18 cellular contexts compared by ENCODE assay signal in the genomic region with DNA sequence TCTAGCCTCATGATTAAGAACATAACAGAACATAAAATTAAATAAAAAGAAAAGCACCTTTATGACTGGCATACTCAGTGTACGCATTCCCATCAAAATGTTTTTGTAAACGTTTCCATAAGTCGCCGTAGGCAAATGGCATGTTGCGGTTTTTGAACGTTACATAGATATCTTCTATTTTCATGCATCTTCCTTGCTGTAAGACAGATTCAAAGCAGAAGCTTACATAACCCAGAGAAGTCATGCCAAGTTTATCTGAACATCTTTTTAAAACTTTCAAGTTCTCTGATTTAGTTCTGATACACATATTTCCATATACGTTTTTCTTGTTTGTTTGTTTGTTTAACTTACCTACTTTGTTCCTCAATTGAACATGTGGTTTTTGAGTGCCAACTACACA.
DNase-seq lines count a peak whose midpoint lies in the region; ATAC-seq and TF ChIP-seq lines count a peak whose summit lies in the region.
"Had no signal": no experiment of that assay in that cellular context is flagged by ENCODE, and none has a peak within 500 bp of the region (broad histone marks: within the 10 kb centered on the region; RNA-seq: fewer than 3 reads in every experiment).

No MANE protein-coding gene starts in this region.

- no peaks in the 10 kb centered on the region for H3K9me3 Mint-ChIP-seq in nephron
- H3K9me3 Mint-ChIP-seq: CD4-positive, alpha-beta T cell; CD8-positive, alpha-beta T cell had no signal

- H3K4ac ChIP-seq in trophoblast cell (ENCODE audit: low read depth, low read length): no peak overlapping the region

- peak; percentile 59 for DNase-seq in inferior parietal cortex (ENCODE audit: extremely low spot score)
- DNase-seq in trophoblast cell: no peak
- DNase-seq in T-helper 17 cell: no peak
- DNase-seq in SW480 (ENCODE audit: low spot score): no peak
- DNase-seq: 8988T; AML-193; Caco-2; Calu3; CD4-positive, alpha-beta T cell; CD8-positive, alpha-beta T cell; DMS79 treated with DMSO at 0.1 percent for 48 hours; GF-D8 had no signal

- H3K79me2 ChIP-seq in trophoblast cell (ENCODE audit: control insufficient read depth, insufficient read depth, low read length, poor library complexity): no peaks in the 10 kb centered on the region

- H3K4me1 ChIP-seq in trophoblast cell (ENCODE audit: control insufficient read depth in 1 of 2, insufficient read depth in 2 of 2, low read length in 2 of 2): peaks cover 0 to 2% of the 10 kb centered on the region in 2 experiments
- H3K4me1 ChIP-seq: BLaER1 treated with 17β-estradiol and CSF1 and Interleukin-3, amounts not matched to agents 10 nM and 100 nM; Caco-2 had no signal

- H3K27me3 Mint-ChIP-seq in nephron (ENCODE audit: low read depth) (no peaks in the 10 kb centered on the region), T-helper 17 cell (no peaks in the 10 kb centered on the region)
- H3K27me3 Mint-ChIP-seq: B cell had no signal

- H3K18ac ChIP-seq in trophoblast cell (ENCODE audit: low read length): no peak overlapping the region

- H2BK120ac ChIP-seq in trophoblast cell (ENCODE audit: insufficient read depth, low read length, poor library complexity): no peak overlapping the region

- WGBS in trophoblast cell (ENCODE audit: extremely low coverage, insufficient coverage, insufficient read length): no CpG with 5 or more reads among the region's 7 CpGs

- H3K4me3 Mint-ChIP-seq in nephron (no peak overlapping the region), T-helper 17 cell (no peak overlapping the region)
- H3K4me3 Mint-ChIP-seq: B cell; CD4-positive, alpha-beta T cell; CD8-positive, alpha-beta T cell had no signal

- H4K8ac ChIP-seq in trophoblast cell (ENCODE audit: low read depth, low read length): no peak overlapping the region

- no peaks in the 10 kb centered on the region for H3K36me3 ChIP-seq in trophoblast cell (ENCODE audit: control insufficient read depth in 1 of 2, insufficient read depth in 2 of 2, low read length in 2 of 2)
- H3K36me3 ChIP-seq: BLaER1 treated with 17β-estradiol and CSF1 and Interleukin-3, amounts not matched to agents 10 nM and 100 nM had no signal

- no peaks in the 10 kb centered on the region for H3K27me3 ChIP-seq in trophoblast cell (ENCODE audit: insufficient read depth, low read length)
- H3K27me3 ChIP-seq: BLaER1 treated with 17β-estradiol and CSF1 and Interleukin-3, amounts not matched to agents 10 nM and 100 nM had no signal

- H3K27ac ChIP-seq in trophoblast cell (ENCODE audit: low read depth, low read length): no peak overlapping the region
- H3K27ac ChIP-seq: BLaER1 treated with 17β-estradiol and CSF1 and Interleukin-3, amounts not matched to agents 10 nM and 100 nM; C4-2B had no signal

- H3K4me1 Mint-ChIP-seq in nephron (no peaks in the 10 kb centered on the region), T-helper 17 cell (no peaks in the 10 kb centered on the region)
- H3K4me1 Mint-ChIP-seq: B cell had no signal

- ATAC-seq in T-helper 17 cell: no peak
- ATAC-seq in GM18868 (IDR thresholded peaks at IDR 0.05; ENCODE audit: unreplicated experiment): no peak
- ATAC-seq in HG03108 (IDR thresholded peaks at IDR 0.05; ENCODE audit: unreplicated experiment): no peak
- ATAC-seq: CD8-positive, alpha-beta T cell had no signal

- no peak for TF ChIP-seq CTCF in nephron (IDR thresholded peaks at IDR 0.05; ENCODE audit: unreplicated experiment in 3 of 3)

- no peak overlapping the region for H3K9ac ChIP-seq in trophoblast cell (ENCODE audit: low read length)
- H3K9ac ChIP-seq: BLaER1 treated with 17β-estradiol and CSF1 and Interleukin-3, amounts not matched to agents 10 nM and 100 nM had no signal

- H2BK12ac ChIP-seq in trophoblast cell (ENCODE audit: low read length): no peak overlapping the region

- no peak overlapping the region for H2AFZ ChIP-seq in trophoblast cell (ENCODE audit: insufficient read depth, low read length, poor library complexity)

- H3K4me2 ChIP-seq in trophoblast cell (ENCODE audit: low read length): no peak overlapping the region
- H3K4me2 ChIP-seq: BLaER1 treated with 17β-estradiol and CSF1 and Interleukin-3, amounts not matched to agents 10 nM and 100 nM had no signal

- no peak overlapping the region for H4K91ac ChIP-seq in trophoblast cell (ENCODE audit: low read depth, low read length)

- H3K36me3 Mint-ChIP-seq in nephron (ENCODE audit: low read depth) (no peaks in the 10 kb centered on the region), T-helper 17 cell (ENCODE audit: low read depth) (no peaks in the 10 kb centered on the region)
- H3K36me3 Mint-ChIP-seq: CD8-positive, alpha-beta T cell had no signal

- H2BK5ac ChIP-seq in trophoblast cell (ENCODE audit: low read depth, low read length, poor library complexity): peak overlapping the region; percentile 51

- H3K79me1 ChIP-seq in trophoblast cell (ENCODE audit: low read length): no peaks in the 10 kb centered on the region

- no peak overlapping the region for H3K4me3 ChIP-seq in trophoblast cell (ENCODE audit: low read depth, low read length)
- H3K4me3 ChIP-seq: BLaER1 treated with 17β-estradiol and CSF1 and Interleukin-3, amounts not matched to agents 10 nM and 100 nM had no signal

- H3K27ac Mint-ChIP-seq in nephron: peak overlapping the region in 2 of 3 experiments; percentile 38 to 45
- no peak overlapping the region for H3K27ac Mint-ChIP-seq in T-helper 17 cell
- H3K27ac Mint-ChIP-seq: B cell; CD4-positive, alpha-beta T cell; CD8-positive, alpha-beta T cell had no signal

- H4K12ac ChIP-seq in trophoblast cell (ENCODE audit: low read depth, low read length): no peak overlapping the region

- H2AK5ac ChIP-seq in trophoblast cell (ENCODE audit: low read length): no peak overlapping the region

- no peaks in the 10 kb centered on the region for H3K9me3 ChIP-seq in trophoblast cell (ENCODE audit: insufficient read depth, low read depth, low read length)
- no peaks in the 10 kb centered on the region for H3K9me3 ChIP-seq in T-helper 17 cell (ENCODE audit: control insufficient read depth, low read length, poor library complexity, severe bottlenecking)
- H3K9me3 ChIP-seq: Caco-2 had no signal

- H3K14ac ChIP-seq in trophoblast cell (ENCODE audit: low read length): no peak overlapping the region

- H3K23ac ChIP-seq in trophoblast cell (ENCODE audit: low read length): no peak overlapping the region
